In genomic region chr6:157873735-157874344, GRCh38 we compare ENCODE assay signal across 8 cellular contexts. TPM values are rescaled to one million over a fixed set of nuclear protein-coding genes. Genes with fewer than 3 reads are reported as not detected.
A peak's percentile ranks its signal among the peaks of the same experiment; 100 is the strongest.
DNase-seq lines count a peak whose midpoint lies in the region; ATAC-seq and TF ChIP-seq lines count a peak whose summit lies in the region.

No MANE protein-coding gene starts in this region.

- H3K36me3 ChIP-seq in right lobe of liver, result peaks cover 0 to 32% (median 12%) of the 10 kb centered on the region in 4 donors

- no peaks in the 10 kb centered on the region for H3K27me3 ChIP-seq in right lobe of liver

- H3K4me1 Mint-ChIP-seq in activated CD4-positive, alpha-beta T cell treated with anti-CD3 and anti-CD28 coated beads for 36 hours, result peaks cover 38% of the 10 kb centered on the region
- H3K4me1 Mint-ChIP-seq in chondrocyte (ENCODE audit: low read depth), result peaks cover 8% of the 10 kb centered on the region

- CTCF ChIA-PET in activated CD4-positive, alpha-beta T cell treated with anti-CD3 and anti-CD28 coated beads for 36 hours (lab: Charles Lee), result interaction anchor here (0.6 to 2.5 kb wide), 42 partner anchors 11 to 559 kb away, joined by 3 to 46 read pairs (median 5); no protein-coding TSS in a partner anchor

- intact Hi-C loops in activated CD4-positive, alpha-beta T cell treated with anti-CD3 and anti-CD28 coated beads for 36 hours (cut with DNase I, micrococcal nuclease), result loop anchor here (1.0 to 10.0 kb wide), 6 partner anchors 42 to 230 kb away; no protein-coding TSS in a partner anchor
- intact Hi-C loops in right lobe of liver (cut with DNase I), result loop anchor here in 1 of 2 donors (10.0 kb wide), 1 partner anchor 119 kb away; no protein-coding TSS in a partner anchor

- no peaks in the 10 kb centered on the region for H3K27me3 Mint-ChIP-seq in activated CD4-positive, alpha-beta T cell treated with anti-CD3 and anti-CD28 coated beads for 36 hours
- no peaks in the 10 kb centered on the region for H3K27me3 Mint-ChIP-seq in chondrocyte (ENCODE audit: low read depth)

- no peak for TF ChIP-seq POLR2A in right lobe of liver (IDR thresholded peaks at IDR 0.05)

- ATAC-seq in activated CD4-positive, alpha-beta T cell treated with anti-CD3 and anti-CD28 coated beads for 36 hours, result peak; percentile 87
- ATAC-seq in right lobe of liver (peak; percentile 79 to 91 (median 82)), HG03159 (IDR thresholded peaks at IDR 0.05; ENCODE audit: unreplicated experiment) (no peak)

- no peak overlapping the region for H3K4me3 Mint-ChIP-seq in activated CD4-positive, alpha-beta T cell treated with anti-CD3 and anti-CD28 coated beads for 36 hours
- H3K4me3 Mint-ChIP-seq in chondrocyte (ENCODE audit: unreplicated experiment), result no peak overlapping the region

- POLR2A ChIA-PET in activated CD4-positive, alpha-beta T cell treated with anti-CD3 and anti-CD28 coated beads for 36 hours (lab: Charles Lee), result interaction anchor here (1.0 kb wide), 1 partner anchor 118 kb away, joined by 3 read pairs; no protein-coding TSS in a partner anchor

- H3K9me3 ChIP-seq in right lobe of liver, result no peaks in the 10 kb centered on the region

- no peak overlapping the region for H3K27ac Mint-ChIP-seq in activated CD4-positive, alpha-beta T cell treated with anti-CD3 and anti-CD28 coated beads for 36 hours
- no peak overlapping the region for H3K27ac Mint-ChIP-seq in chondrocyte (ENCODE audit: unreplicated experiment)

- no peaks in the 10 kb centered on the region for H3K4me1 ChIP-seq in right lobe of liver

- TF ChIP-seq CTCF in chondrocyte (IDR thresholded peaks at IDR 0.05), result peak; percentile 94
- peak; percentile 64 to 91 (median 83) for TF ChIP-seq CTCF in right lobe of liver (IDR thresholded peaks at IDR 0.05)

- H3K36me3 Mint-ChIP-seq in activated CD4-positive, alpha-beta T cell treated with anti-CD3 and anti-CD28 coated beads for 36 hours (ENCODE audit: low read depth), result peaks cover 43% of the 10 kb centered on the region
- peaks cover 20% of the 10 kb centered on the region for H3K36me3 Mint-ChIP-seq in chondrocyte (ENCODE audit: low read depth)

- H3K4me3 ChIP-seq in right lobe of liver, result no peak overlapping the region

- WGBS in right lobe of liver (ENCODE audit: insufficient coverage, low coverage, low lambda C conversion rate, missing lambda C conversion rate), result 48% methylated on average over 9 of the region's 9 CpGs

- H3K9me3 Mint-ChIP-seq in activated CD4-positive, alpha-beta T cell treated with anti-CD3 and anti-CD28 coated beads for 36 hours (ENCODE audit: low read depth), result no peaks in the 10 kb centered on the region
- H3K9me3 Mint-ChIP-seq in chondrocyte (ENCODE audit: low read depth), result no peaks in the 10 kb centered on the region

- peak; percentile 67 for DNase-seq in EL
- peak; percentile 50 for DNase-seq in HCEC 1CT
- peak; percentile 16 for DNase-seq in NCI-H187 treated with DMSO at 0.1 percent for 48 hours (lab: John Stamatoyannopoulos, UW)
- peak; percentile 94 for DNase-seq in activated CD4-positive, alpha-beta T cell treated with anti-CD3 and anti-CD28 coated beads for 36 hours
- DNase-seq in chondrocyte (ENCODE audit: low spot score), result no peak
- peak; percentile 75 to 81 (median 81) for DNase-seq in right lobe of liver
- peak; percentile 61 for DNase-seq in stimulated activated CD8-positive, alpha-beta memory T cell treated with anti-CD3 and anti-CD28 coated beads, Interleukin-12 subunit alpha, Interleukin-12 subunit beta, amount 100 ng/mL, for 4 hours (ENCODE audit: low read depth)

- H3K27ac ChIP-seq in right lobe of liver, result no peak overlapping the region

RNA-seq across cellular contexts. Expression of gene SNX9, which starts 50.8 kb away (rescaled TPM):
- 10 to 100 TPM; 39.4 to 43.3 TPM for total RNA-seq in activated CD4-positive, alpha-beta T cell treated with anti-CD3 and anti-CD28 coated beads for 36 hours
- total RNA-seq in chondrocyte, result 31.7 to 47.1 TPM (median 43.9 TPM) in 3 replicates
- 10 to 100 TPM; 24.6 to 38.0 (median 29.3) TPM for total RNA-seq in right lobe of liver
